21 cellular contexts compared by ENCODE assay signal in the genomic region with DNA sequence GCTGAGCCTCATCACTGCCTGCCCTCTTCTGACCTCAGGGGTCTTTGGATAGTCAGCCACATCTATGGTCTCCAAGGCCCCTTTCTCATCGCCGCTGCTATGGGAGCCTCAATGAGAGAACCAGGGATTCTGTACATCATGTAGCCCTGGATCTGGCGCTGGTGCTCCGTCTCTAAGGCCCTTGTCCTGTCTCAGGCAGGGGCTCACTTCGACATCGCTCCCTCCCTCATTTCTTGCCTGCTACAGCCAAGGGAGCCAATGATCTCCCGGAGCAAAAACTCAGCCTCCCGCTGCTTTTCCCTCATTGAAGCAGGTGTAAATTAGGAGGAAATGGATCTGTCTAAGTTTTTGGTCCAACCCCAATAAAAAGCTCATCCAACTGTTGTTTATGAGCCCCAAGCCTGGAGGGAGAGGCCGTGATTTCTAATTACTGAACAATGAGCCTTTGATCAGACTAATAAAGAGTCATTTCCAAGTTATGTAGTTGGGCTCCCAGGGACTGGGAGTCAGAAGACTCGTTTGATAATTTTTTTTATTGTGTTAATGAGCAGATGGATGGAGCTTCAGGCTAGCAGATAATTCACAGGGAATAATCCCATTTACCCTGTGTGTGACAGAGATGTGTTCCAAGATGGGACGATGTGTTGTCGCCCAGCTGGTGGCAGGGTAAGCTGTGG. TPM values are rescaled to one million over a fixed set of nuclear protein-coding genes. Genes with fewer than 3 reads are reported as not detected.
"Had no signal": no experiment of that assay in that cellular context is flagged by ENCODE, and none has a peak within 500 bp of the region (broad histone marks: within the 10 kb centered on the region; RNA-seq: fewer than 3 reads in every experiment).

No MANE protein-coding gene starts in this region.

- H3K27ac ChIP-seq: heart right ventricle, left ventricle myocardium inferior, lower lobe of right lung, pancreas, prostate gland, right lobe of liver, stomach had no signal

- H3K36me3 Mint-ChIP-seq: immature natural killer cell, naive B cell had no signal

- H3K27me3 ChIP-seq: pancreas, right lobe of liver had no signal

- H3K9me3 ChIP-seq: heart right ventricle, left ventricle myocardium inferior, lower lobe of right lung, pancreas, prostate gland, right lobe of liver, stomach had no signal

- H3K4me3 Mint-ChIP-seq: effector memory CD8-positive, alpha-beta T cell; immature natural killer cell; nephron had no signal

- H3K4me1 Mint-ChIP-seq: immature natural killer cell, naive B cell, nephron had no signal

- H3K4me3 ChIP-seq: heart right ventricle, left ventricle myocardium inferior, lower lobe of right lung, pancreas, prostate gland, right lobe of liver, stomach had no signal

- H3K9me3 Mint-ChIP-seq: effector memory CD8-positive, alpha-beta T cell; immature natural killer cell had no signal

- H3K27ac Mint-ChIP-seq: effector memory CD8-positive, alpha-beta T cell; immature natural killer cell; nephron had no signal

- H3K36me3 ChIP-seq: heart right ventricle, left ventricle myocardium inferior, lower lobe of right lung, pancreas, prostate gland, stomach had no signal

- DNase-seq: effector memory CD8-positive, alpha-beta T cell; erythroblast; heart right ventricle; immature natural killer cell; kidney; left cardiac atrium; left ventricle myocardium inferior; lower lobe of right lung; mesendoderm; naive B cell; occipital lobe; pancreas; retina; right lobe of liver; stimulated activated naive CD4-positive, alpha-beta T cell; stomach; trophoblast cell had no signal

- H3K4me1 ChIP-seq: pancreas, prostate gland, stomach had no signal

RNA-seq across cellular contexts. Expression of a gene that starts 30.9 kb away (rescaled TPM):
- total RNA-seq: frontal cortex, lower lobe of right lung, stomach, urinary bladder had no signal
- polyA plus RNA-seq: immature natural killer cell had no signal
